31 cellular contexts compared by ENCODE assay signal in the genomic region with DNA sequence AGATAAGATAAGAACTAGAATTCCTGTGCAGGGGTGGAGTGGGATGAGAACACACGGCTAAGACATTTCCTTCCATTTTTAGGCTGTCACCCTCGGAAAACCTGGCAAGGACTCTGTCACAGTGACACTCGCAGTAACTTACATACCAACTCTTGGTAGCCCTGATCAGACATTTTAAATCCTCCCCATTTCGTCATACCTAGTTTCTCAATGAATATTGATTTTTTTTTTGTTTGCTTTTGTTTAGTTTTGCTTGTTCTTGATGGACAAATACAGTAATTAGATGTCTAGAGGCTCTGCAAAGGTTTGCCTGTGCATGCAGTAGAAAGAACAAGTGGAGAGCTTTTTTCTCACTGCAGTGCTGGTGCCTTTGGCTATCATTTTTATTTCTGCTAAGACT.
"Had no signal": no experiment of that assay in that cellular context is flagged by ENCODE, and none has a peak within 500 bp of the region (broad histone marks: within the 10 kb centered on the region; RNA-seq: fewer than 3 reads in every experiment).

No MANE protein-coding gene starts in this region.

- H3K9me3 ChIP-seq: ascending aorta, colonic mucosa, heart right ventricle, left lung, stomach, thyroid gland, upper lobe of left lung, vagina had no signal

- DNase-seq: activated CD4-positive, alpha-beta memory T cell treated with anti-CD3 and anti-CD28 coated beads for 36 hours; activated CD4-positive, alpha-beta T cell treated with anti-CD3 and anti-CD28 coated beads, Interleukin-2, amount 10 ng/mL, durations not matched to agents 24 days and 14 days; activated CD4-positive, CD25-positive, alpha-beta regulatory T cell treated with anti-CD3 and anti-CD28 coated beads, Interleukin-2, amount 50 U/mL, for 72 hours; activated CD8-positive, alpha-beta memory T cell treated with anti-CD3 and anti-CD28 coated beads, Interleukin-2, amount 50 U/mL, for 48 hours; activated gamma-delta T cell; activated naive CD4-positive, alpha-beta T cell treated with anti-CD3 and anti-CD28 coated beads, Interleukin-2, amount 10 ng/mL, durations not matched to agents 7 days and 5 days; activated naive CD8-positive, alpha-beta T cell treated with anti-CD3 and anti-CD28 coated beads, Interleukin-2, amount 10 ng/mL, durations not matched to agents 7 days and 5 days; activated T-cell treated with anti-CD3 and anti-CD28 coated beads, Interleukin-2, amount 50 U/mL, for 24 hours; cerebellar nuclear complex; colonic mucosa; dorsolateral prefrontal cortex; effector memory CD8-positive, alpha-beta T cell; foreskin fibroblast; heart right ventricle; kidney glomerular epithelial cell; left lung; stimulated activated CD4-positive, alpha-beta T cell treated with anti-CD3 and anti-CD28 coated beads, Interleukin-15, amount 100 ng/mL, for 24 hours; stimulated activated CD4-positive, alpha-beta T cell treated with anti-CD3 and anti-CD28 coated beads, Interleukin-2, amount 100 ng/mL, for 24 hours; stimulated activated naive B cell treated with anti-CD40 and anti-IgM and Interleukin-4, amounts not matched to agents 10 μg/mL and 1 μg/mL and 100 μg/mL, for 72 hours; stomach; T-helper 17 cell; T1000; thyroid gland; upper lobe of left lung had no signal

- ATAC-seq: effector memory CD8-positive, alpha-beta T cell; esophagus mucosa; heart right ventricle; left lung; sciatic nerve; stimulated activated naive B cell treated with anti-CD40 and anti-IgM and Interleukin-4, amounts not matched to agents 10 μg/mL and 1 μg/mL and 100 μg/mL, for 72 hours; T-helper 17 cell had no signal

- H3K4me3 ChIP-seq: ascending aorta, cardiac muscle cell, colonic mucosa, dorsolateral prefrontal cortex, heart right ventricle, left lung, lung, stomach, thyroid gland, upper lobe of left lung, vagina had no signal

- H3K27ac ChIP-seq: ascending aorta, cardiac muscle cell, colonic mucosa, dorsolateral prefrontal cortex, heart right ventricle, left lung, stomach, thyroid gland, upper lobe of left lung, vagina, WERI-Rb-1 had no signal

- H3K36me3 ChIP-seq: ascending aorta, cardiac muscle cell, colonic mucosa, heart right ventricle, left lung, stomach, thyroid gland, upper lobe of left lung, vagina, WERI-Rb-1 had no signal

- H3K4me1 ChIP-seq: ascending aorta, colonic mucosa, heart right ventricle, left lung, stomach, thyroid gland, upper lobe of left lung, vagina had no signal

- H3K27me3 ChIP-seq: ascending aorta, cardiac muscle cell, colonic mucosa, dorsolateral prefrontal cortex, heart right ventricle, left lung, stomach, thyroid gland, upper lobe of left lung, vagina had no signal
